Comparison of ENCODE assay signal across 10 cellular contexts in genomic region chr2:54581326-54582039, GRCh38.
DNase-seq lines count a peak whose midpoint lies in the region; ATAC-seq, FAIRE-seq and TF ChIP-seq lines count a peak whose summit lies in the region.
"Had no signal": no experiment of that assay in that cellular context is flagged by ENCODE, and none has a peak within 500 bp of the region (broad histone marks: within the 10 kb centered on the region; RNA-seq: fewer than 3 reads in every experiment).

No MANE protein-coding gene starts in this region.

- ATAC-seq in A549 (no peak), upper lobe of left lung (ENCODE audit: low FRiP score in 2 of 2) (no peak)
- ATAC-seq in activated CD8-positive, alpha-beta T cell treated with anti-CD3 and anti-CD28 coated beads, Interleukin-2, amount 10 ng/mL, durations not matched to agents 7 days and 5 days: no peak

- peaks cover 41% of the 10 kb centered on the region for H3K36me3 Mint-ChIP-seq in activated CD8-positive, alpha-beta T cell treated with anti-CD3 and anti-CD28 coated beads, Interleukin-2, amount 10 ng/mL, durations not matched to agents 7 days and 5 days (ENCODE audit: low read depth)

- TF ChIP-seq EP300 in A549 (IDR thresholded peaks at IDR 0.05): no peak
- TF ChIP-seq EP300 in upper lobe of left lung (IDR thresholded peaks at IDR 0.05): no peak

- intact Hi-C loops in lower leg skin (cut with DNase I; ENCODE audit: low total_unique reads): no loop called here

- no peaks in the 10 kb centered on the region for H3K27me3 ChIP-seq in GM06990 (replicated peaks; ENCODE audit: control insufficient read depth, insufficient read depth, low read length)
- H3K27me3 ChIP-seq in HAP-1 (ENCODE audit: low read depth): no peaks in the 10 kb centered on the region
- H3K27me3 ChIP-seq in upper lobe of left lung: no peaks in the 10 kb centered on the region

- no peaks in the 10 kb centered on the region for H3K27me3 Mint-ChIP-seq in activated CD8-positive, alpha-beta T cell treated with anti-CD3 and anti-CD28 coated beads, Interleukin-2, amount 10 ng/mL, durations not matched to agents 7 days and 5 days (ENCODE audit: low read depth)

- peak overlapping the region; percentile 15 to 60; a peak in 4 of 6 replicates for H3K27ac ChIP-seq in A549
- peak overlapping the region in 2 of 4 donors; percentile 8 to 24 for H3K27ac ChIP-seq in upper lobe of left lung

- H3K4me1 ChIP-seq in A549 (peaks cover 100% of the 10 kb centered on the region), HAP-1 (peaks cover 27% of the 10 kb centered on the region), upper lobe of left lung (peaks cover 83 to 97% (median 88%) of the 10 kb centered on the region in 4 donors)

- no peak overlapping the region for H3K4me3 ChIP-seq in A549
- H3K4me3 ChIP-seq in GM06990 (replicated peaks; ENCODE audit: low read depth, low read length): peak overlapping the region; percentile 34; the same call in 1 of the 2 replicates
- H3K4me3 ChIP-seq in Jurkat, Clone E6-1 (ENCODE audit: low read length): peak overlapping the region; percentile 20
- no peak overlapping the region for H3K4me3 ChIP-seq in lower leg skin (ENCODE audit: low read depth, poor library complexity, severe bottlenecking)
- H3K4me3 ChIP-seq in HAP-1: no peak overlapping the region
- H3K4me3 ChIP-seq in upper lobe of left lung: no peak overlapping the region

- TF ChIP-seq CTCF in A549 (IDR thresholded peaks at IDR 0.05): no peak
- TF ChIP-seq CTCF in GM06990 (IDR thresholded peaks at IDR 0.05; ENCODE audit: insufficient read depth, low read length, poor library complexity, severe bottlenecking): no peak
- TF ChIP-seq CTCF in lower leg skin (IDR thresholded peaks at IDR 0.05): no peak
- TF ChIP-seq CTCF in upper lobe of left lung (IDR thresholded peaks at IDR 0.05): no peak

- no peaks in the 10 kb centered on the region for H3K9me3 Mint-ChIP-seq in activated CD8-positive, alpha-beta T cell treated with anti-CD3 and anti-CD28 coated beads, Interleukin-2, amount 10 ng/mL, durations not matched to agents 7 days and 5 days (ENCODE audit: insufficient read depth)

- peak overlapping the region; percentile 76 for H3K27ac Mint-ChIP-seq in activated CD8-positive, alpha-beta T cell treated with anti-CD3 and anti-CD28 coated beads, Interleukin-2, amount 10 ng/mL, durations not matched to agents 7 days and 5 days

- CTCF ChIA-PET in A549 (lab: Yijun Ruan, JAX): interaction anchor here (0.6 to 1.5 kb wide), 9 partner anchors 9 to 123 kb away, joined by 3 to 7 read pairs (median 4); no protein-coding TSS in a partner anchor
- CTCF ChIA-PET in activated CD8-positive, alpha-beta T cell treated with anti-CD3 and anti-CD28 coated beads, Interleukin-2, amount 10 ng/mL, durations not matched to agents 7 days and 5 days (lab: Charles Lee): interaction anchor here (0.9 to 8.7 kb wide), 10 partner anchors 8 to 123 kb away, joined by 3 to 57 read pairs (median 5); no protein-coding TSS in a partner anchor

- no peak for FAIRE-seq in A549 (lab: Jason Lieb, UNC)
- FAIRE-seq: endothelial cell of umbilical vein had no signal

- DNase-seq in A549 (ENCODE audit: low read depth in 1 of 2, low spot score in 1 of 2) (no peak), GM06990 (ENCODE audit: extremely low read depth, insufficient read length) (peak; percentile 65), lower leg skin (ENCODE audit: low spot score in 2 of 2) (no peak), hepatic stellate cell (ENCODE audit: low spot score) (no peak), HAP-1 (ENCODE audit: low spot score in 2 of 2) (no peak), upper lobe of left lung (no peak)
- no peak for DNase-seq in Jurkat, Clone E6-1 (ENCODE audit: low read depth, low spot score)
- DNase-seq in activated CD8-positive, alpha-beta T cell treated with anti-CD3 and anti-CD28 coated beads, Interleukin-2, amount 10 ng/mL, durations not matched to agents 7 days and 5 days: no peak
- DNase-seq: DMS53 had no signal

- 87% methylated on average over 7 of the region's 7 CpGs for WGBS in A549 (ENCODE audit: missing lambda C conversion rate)
- WGBS in lower leg skin, 2 donors: 60 to 74% methylated on average over 7 of the region's 7 CpGs
- 55 to 69% methylated on average over 7 of the region's 7 CpGs for WGBS in upper lobe of left lung, 2 donors

- H3K4me3 Mint-ChIP-seq in activated CD8-positive, alpha-beta T cell treated with anti-CD3 and anti-CD28 coated beads, Interleukin-2, amount 10 ng/mL, durations not matched to agents 7 days and 5 days: peak overlapping the region; percentile 57

- peaks cover 95% of the 10 kb centered on the region for H3K4me1 Mint-ChIP-seq in activated CD8-positive, alpha-beta T cell treated with anti-CD3 and anti-CD28 coated beads, Interleukin-2, amount 10 ng/mL, durations not matched to agents 7 days and 5 days (ENCODE audit: low read depth)

- TF ChIP-seq RAD21 in A549 (conservative IDR thresholded peaks at IDR 0.05 in 1 of 2, IDR thresholded peaks at IDR 0.05 in 1 of 2): no peak

- peak overlapping the region; percentile 23 for H3K4me2 ChIP-seq in A549

- no peak for TF ChIP-seq POLR2A in A549 (IDR thresholded peaks at IDR 0.05; ENCODE audit: low read length)
- no peak for TF ChIP-seq POLR2A in lower leg skin (IDR thresholded peaks at IDR 0.05)
- TF ChIP-seq POLR2A in upper lobe of left lung (IDR thresholded peaks at IDR 0.05): no peak

- H3K36me3 ChIP-seq in GM06990 (ENCODE audit: control insufficient read depth, insufficient read depth, low read length) (no peaks in the 10 kb centered on the region), HAP-1 (replicated peaks) (no peaks in the 10 kb centered on the region), upper lobe of left lung (no peaks in the 10 kb centered on the region)

- no peaks in the 10 kb centered on the region for H3K9me3 ChIP-seq in A549
- no peaks in the 10 kb centered on the region for H3K9me3 ChIP-seq in HAP-1
- H3K9me3 ChIP-seq in upper lobe of left lung: no peaks in the 10 kb centered on the region

- POLR2A ChIA-PET in A549 (lab: Yijun Ruan, JAX): interaction anchor here (0.5 to 1.0 kb wide), 4 partner anchors 23 to 105 kb away, joined by 3 to 4 read pairs (median 4); no protein-coding TSS in a partner anchor
- POLR2A ChIA-PET in activated CD8-positive, alpha-beta T cell treated with anti-CD3 and anti-CD28 coated beads, Interleukin-2, amount 10 ng/mL, durations not matched to agents 7 days and 5 days (lab: Charles Lee): interaction anchor here (0.7 to 4.6 kb wide), 5 partner anchors 8 to 39 kb away, joined by 3 to 49 read pairs (median 9); no protein-coding TSS in a partner anchor

- in situ Hi-C loops in HAP-1 (cut with MboI; ENCODE audit: low sequenced_read_pairs): no loop called here

TF ChIP-seq in A549, 52 proteins besides CTCF, POLR2A, EP300 and RAD21:
- TF ChIP-seq CBX2 (IDR thresholded peaks at IDR 0.05; ENCODE audit: borderline replicate concordance, low read depth): no peak
- no peak for TF ChIP-seq POLR2AphosphoS2 (conservative IDR thresholded peaks at IDR 0.05; ENCODE audit: low read length)
- TF ChIP-seq CHD4 (IDR thresholded peaks at IDR 0.05; ENCODE audit: borderline replicate concordance): no peak
- no peak for TF ChIP-seq CBX8 (IDR thresholded peaks at IDR 0.05)
- TF ChIP-seq MYC (IDR thresholded peaks at IDR 0.05; ENCODE audit: borderline replicate concordance, low read length): no peak
- no peak for TF ChIP-seq ESRRA (IDR thresholded peaks at IDR 0.05; ENCODE audit: borderline replicate concordance, low read length)

Comparison
In these comparisons a context has a peak if more than half of its experiments do, and no peak if none do; other contexts are left out.
1. H3K4me3 ChIP-seq: peak in GM06990 (single experiment) and Jurkat, Clone E6-1 (single experiment); none in A549 (single experiment), lower leg skin (single experiment), HAP-1 (single experiment) and upper lobe of left lung (0 of 4).